ENCODE assay signal across 25 cellular contexts in genomic region chr20:62489940-62490263, GRCh38. TPM values are rescaled to one million over a fixed set of nuclear protein-coding genes. Genes with fewer than 3 reads are reported as not detected.
"Had no signal": no experiment of that assay in that cellular context is flagged by ENCODE, and none has a peak within 500 bp of the region (broad histone marks: within the 10 kb centered on the region; RNA-seq: fewer than 3 reads in every experiment).

No MANE protein-coding gene starts in this region.

- H3K4me3 ChIP-seq: colonic mucosa, spleen, testis, tibial nerve, upper lobe of right lung, vagina had no signal

- H3K27ac ChIP-seq: colonic mucosa, spleen, testis, tibial nerve, upper lobe of right lung, vagina had no signal

- H3K9me3 ChIP-seq: colonic mucosa, spleen, testis, tibial nerve, upper lobe of right lung, vagina had no signal

- DNase-seq: colonic mucosa; dermis blood vessel endothelial cell; effector CD4-positive, alpha-beta T cell; endodermal cell; foreskin melanocyte; head of caudate nucleus; hippocampal formation; naive thymus-derived CD8-positive, alpha-beta T cell; spleen; stimulated activated CD4-positive, alpha-beta T cell treated with anti-CD3 and anti-CD28 coated beads, Interleukin-15, amount 100 ng/mL, for 24 hours; stimulated activated CD4-positive, alpha-beta T cell treated with anti-CD3 and anti-CD28 coated beads, Interleukin-1b, Interleukin-23, amount 100 ng/mL, for 48 hours; stimulated activated CD4-positive, alpha-beta T cell treated with anti-CD3 and anti-CD28 coated beads, Interleukin-4, amount 100 ng/mL, for 4 hours; stimulated activated naive B cell treated with anti-CD40 and anti-IgM and Interleukin-4, amounts not matched to agents 10 μg/mL and 1 μg/mL and 100 μg/mL, for 72 hours; stimulated activated naive CD8-positive, alpha-beta T cell treated with anti-CD3 and anti-CD28 coated beads, Interleukin-15, amount 100 ng/mL, for 72 hours; testis; upper lobe of right lung had no signal

- H3K27me3 ChIP-seq: testis, vagina had no signal

- FAIRE-seq: endothelial cell of umbilical vein had no signal

- H3K36me3 ChIP-seq: colonic mucosa, spleen, tibial nerve, upper lobe of right lung, vagina had no signal

- ATAC-seq: naive thymus-derived CD8-positive, alpha-beta T cell; sciatic nerve; upper lobe of right lung had no signal

- H3K4me1 ChIP-seq: colonic mucosa, tibial nerve had no signal

RNA-seq across cellular contexts. Expression of gene GATA5, which starts 14.1 kb away (rescaled TPM):
- total RNA-seq: dermis blood vessel endothelial cell; endothelial cell of umbilical vein; lung microvascular endothelial cell; mononuclear cell; naive thymus-derived CD8-positive, alpha-beta T cell; osteocyte; subcutaneous adipose tissue had no signal
- polyA plus RNA-seq: endothelial cell of umbilical vein; naive thymus-derived CD8-positive, alpha-beta T cell; neural cell had no signal
